In genomic region chr4:118684873-118685811, GRCh38 we compare ENCODE assay signal across 8 cellular contexts. TPM values are rescaled to one million over a fixed set of nuclear protein-coding genes. Genes with fewer than 3 reads are reported as not detected.
DNase-seq lines count a peak whose midpoint lies in the region; ATAC-seq lines count a peak whose summit lies in the region.

Gene METTL14 (plus strand): TSS chr4:118685392. CDS start chr4:118685535, 143 bp downstream.

- WGBS in esophagus, 2 donors, result 5% methylated on average over 39 to 42 of the region's 42 CpGs

- DNase-seq in DMS114 treated with DMSO at 0.1 percent for 48 hours (lab: John Stamatoyannopoulos, UW; ENCODE audit: unreplicated experiment) (peak; percentile 81), HuH-7.5 (ENCODE audit: low spot score) (peak; percentile 32), OCI-M2 (lab: John Stamatoyannopoulos, UW; ENCODE audit: unreplicated experiment) (peak; percentile 41)
- DNase-seq in activated T-cell treated with anti-CD3 and anti-CD28 coated beads, Interleukin-2, amount 50 U/mL, for 1 hour, result peak; percentile 84
- DNase-seq in stimulated activated CD8-positive, alpha-beta memory T cell treated with anti-CD3 and anti-CD28 coated beads, Interleukin-7, amount 100 ng/mL, for 1 hour (ENCODE audit: low read depth in 2 of 2), result peak; percentile 71 to 78

- H3K9ac ChIP-seq in mucosa of stomach (ENCODE audit: low read length), result peak within 1 kb of the TSS; percentile 77

- H3K4me3 ChIP-seq in esophagus (ENCODE audit: low read depth in 1 of 2, low read length in 2 of 2), result peak within 1 kb of the TSS; percentile 69 to 79
- H3K4me3 ChIP-seq in mucosa of stomach (ENCODE audit: low read length), result peak within 1 kb of the TSS; percentile 49

- H3K36me3 ChIP-seq in esophagus (ENCODE audit: control insufficient read depth in 2 of 2, insufficient read depth in 2 of 2, low read length in 1 of 2) (peaks cover 0 to 4% of the 10 kb centered on the region in 2 donors), mucosa of stomach (ENCODE audit: control insufficient read depth, insufficient read depth, low read length) (no peaks in the 10 kb centered on the region)

- H3K27ac ChIP-seq in esophagus (ENCODE audit: low read depth in 2 of 2, low read length in 1 of 2), result peak within 1 kb of the TSS; percentile 91 to 96

- peak; percentile 99 for ATAC-seq in GM21526 (IDR thresholded peaks at IDR 0.05; ENCODE audit: low FRiP score, unreplicated experiment)

- H3K4me1 ChIP-seq in esophagus (ENCODE audit: control insufficient read depth in 2 of 2, insufficient read depth in 2 of 2, low read length in 1 of 2), result no peaks in the 10 kb centered on the region
- H3K4me1 ChIP-seq in mucosa of stomach (ENCODE audit: control insufficient read depth, insufficient read depth, low read length), result no peaks in the 10 kb centered on the region

- H3K9me3 ChIP-seq in esophagus (ENCODE audit: control insufficient read depth in 2 of 2, insufficient read depth in 1 of 2, low read depth in 1 of 2, low read length in 1 of 2) (no peaks in the 10 kb centered on the region), mucosa of stomach (ENCODE audit: control insufficient read depth, low read length) (no peaks in the 10 kb centered on the region)

- no peaks in the 10 kb centered on the region for H3K27me3 ChIP-seq in esophagus (ENCODE audit: control insufficient read depth in 1 of 2, insufficient read depth in 2 of 2, low read length in 2 of 2)
- no peaks in the 10 kb centered on the region for H3K27me3 ChIP-seq in mucosa of stomach (ENCODE audit: control insufficient read depth, insufficient read depth, low read length)

RNA-seq across cellular contexts. Expression of gene METTL14, which starts in this region (rescaled TPM):
- polyA plus RNA-seq in esophagus, result 1 to 10 TPM; 4.3 to 7.2 TPM

Comparison
In these comparisons a context has a peak if more than half of its experiments do, and no peak if none do; other contexts are left out.
1. Peak in every context shown above with its lines: DNase-seq, ATAC-seq, H3K4me3 ChIP-seq and H3K27ac ChIP-seq.
2. DNase-seq: peak in every context shown above with its lines; median percentile 84 in activated T-cell treated with anti-CD3 and anti-CD28 coated beads, Interleukin-2, amount 50 U/mL, for 1 hour; 81 in DMS114 treated with DMSO at 0.1 percent for 48 hours; 74 in stimulated activated CD8-positive, alpha-beta memory T cell treated with anti-CD3 and anti-CD28 coated beads, Interleukin-7, amount 100 ng/mL, for 1 hour; 41 in OCI-M2; 32 in HuH-7.5.